8 cellular contexts compared by ENCODE assay signal in the genomic region with DNA sequence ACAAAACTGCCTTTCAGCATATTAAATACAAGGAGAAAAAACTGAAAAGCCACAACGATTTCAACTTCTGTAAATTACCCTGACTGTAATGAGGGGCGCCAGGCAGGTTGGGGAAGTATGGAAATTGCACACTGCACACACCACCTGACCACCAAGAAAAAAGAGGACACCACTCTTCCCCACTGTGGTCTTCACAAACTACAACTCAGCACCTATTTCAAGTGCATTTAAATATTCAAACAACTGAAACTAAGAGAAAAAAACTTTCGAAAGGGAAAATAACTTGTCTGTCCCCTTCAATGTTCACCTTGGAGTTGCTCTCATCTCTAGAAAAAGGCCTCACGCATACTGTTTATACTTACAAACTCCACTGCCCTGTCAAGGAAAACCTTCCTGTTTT. TPM values are rescaled to one million over a fixed set of nuclear protein-coding genes. Genes with fewer than 3 reads are reported as not detected.
A peak's percentile ranks its signal among the peaks of the same experiment; 100 is the strongest.
DNase-seq lines count a peak whose midpoint lies in the region; ATAC-seq and TF ChIP-seq lines count a peak whose summit lies in the region.

No MANE protein-coding gene starts in this region.

- POLR2A ChIA-PET in WTC11 (lab: Charles Lee), result no interaction called here

- DNase-seq in GM06990 (ENCODE audit: extremely low read depth, insufficient read length) (no peak), WTC11 (ENCODE audit: low spot score) (no peak), suprapubic skin (ENCODE audit: low spot score in 2 of 2) (no peak), retina (no peak)

- no peak for TF ChIP-seq CTCF in GM06990 (IDR thresholded peaks at IDR 0.05; ENCODE audit: insufficient read depth, low read length, poor library complexity, severe bottlenecking)
- no peak for TF ChIP-seq CTCF in WTC11 (IDR thresholded peaks at IDR 0.05)
- TF ChIP-seq CTCF in suprapubic skin (IDR thresholded peaks at IDR 0.05), result no peak

- peaks cover 52% of the 10 kb centered on the region for H3K4me1 ChIP-seq in suprapubic skin

- H3K27me3 ChIP-seq in GM06990 (replicated peaks; ENCODE audit: control insufficient read depth, insufficient read depth, low read length) (no peaks in the 10 kb centered on the region), suprapubic skin (no peaks in the 10 kb centered on the region)

- peaks cover 4% of the 10 kb centered on the region; the same call in 1 of the 2 replicates for H3K27me3 Mint-ChIP-seq in WTC11 (ENCODE audit: low read depth)

- no peaks in the 10 kb centered on the region; the same call in 1 of the 2 replicates for H3K36me3 ChIP-seq in GM06990 (ENCODE audit: control insufficient read depth, insufficient read depth, low read length)
- H3K36me3 ChIP-seq in suprapubic skin, result peaks cover 5% of the 10 kb centered on the region

- WGBS in suprapubic skin, result 22% methylated on average over 4 of the region's 4 CpGs

- peak overlapping the region; percentile 67 for H3K4me3 ChIP-seq in GM06990 (replicated peaks; ENCODE audit: low read depth, low read length)
- H3K4me3 ChIP-seq in iPS-18c (ENCODE audit: insufficient read depth, low read depth, low read length), result peak overlapping the region; percentile 69
- H3K4me3 ChIP-seq in suprapubic skin, result peak overlapping the region; percentile 87

- H3K4me1 Mint-ChIP-seq in WTC11, result peaks cover 43% of the 10 kb centered on the region

- no peak for TF ChIP-seq POLR2A in suprapubic skin (IDR thresholded peaks at IDR 0.05)

- peak overlapping the region; percentile 98 for H3K27ac ChIP-seq in suprapubic skin

- H3K9me3 ChIP-seq in iPS-18c (ENCODE audit: control insufficient read depth, insufficient read depth, low read length), result no peaks in the 10 kb centered on the region
- H3K9me3 ChIP-seq in suprapubic skin, result no peaks in the 10 kb centered on the region

- H3K36me3 Mint-ChIP-seq in WTC11, result no peaks in the 10 kb centered on the region

- TF ChIP-seq EP300 in suprapubic skin (IDR thresholded peaks at IDR 0.05), result no peak

- CTCF ChIA-PET in WTC11 (lab: Charles Lee), result no interaction called here

- ATAC-seq in HG02763 (IDR thresholded peaks at IDR 0.05; ENCODE audit: unreplicated experiment), result peak; percentile 29
- no peak for ATAC-seq in WTC11
- no peak for ATAC-seq in GM21360 (IDR thresholded peaks at IDR 0.05; ENCODE audit: unreplicated experiment)
- ATAC-seq in HG03342 (IDR thresholded peaks at IDR 0.05; ENCODE audit: unreplicated experiment), result no peak

- no peaks in the 10 kb centered on the region for H3K9me3 Mint-ChIP-seq in WTC11

- H3K27ac Mint-ChIP-seq in WTC11, result peak overlapping the region; percentile 98

- peak overlapping the region; percentile 96 for H3K4me3 Mint-ChIP-seq in WTC11

TF ChIP-seq in WTC11, 78 proteins besides CTCF, POLR2A, EP300 and RAD21:
- no peak for TF ChIP-seq RELA (CRISPR knock-in tag; IDR thresholded peaks at IDR 0.05; ENCODE audit: borderline replicate concordance)
- TF ChIP-seq TP53 (CRISPR knock-in tag; IDR thresholded peaks at IDR 0.05), result no peak
- TF ChIP-seq, protein P1, sequence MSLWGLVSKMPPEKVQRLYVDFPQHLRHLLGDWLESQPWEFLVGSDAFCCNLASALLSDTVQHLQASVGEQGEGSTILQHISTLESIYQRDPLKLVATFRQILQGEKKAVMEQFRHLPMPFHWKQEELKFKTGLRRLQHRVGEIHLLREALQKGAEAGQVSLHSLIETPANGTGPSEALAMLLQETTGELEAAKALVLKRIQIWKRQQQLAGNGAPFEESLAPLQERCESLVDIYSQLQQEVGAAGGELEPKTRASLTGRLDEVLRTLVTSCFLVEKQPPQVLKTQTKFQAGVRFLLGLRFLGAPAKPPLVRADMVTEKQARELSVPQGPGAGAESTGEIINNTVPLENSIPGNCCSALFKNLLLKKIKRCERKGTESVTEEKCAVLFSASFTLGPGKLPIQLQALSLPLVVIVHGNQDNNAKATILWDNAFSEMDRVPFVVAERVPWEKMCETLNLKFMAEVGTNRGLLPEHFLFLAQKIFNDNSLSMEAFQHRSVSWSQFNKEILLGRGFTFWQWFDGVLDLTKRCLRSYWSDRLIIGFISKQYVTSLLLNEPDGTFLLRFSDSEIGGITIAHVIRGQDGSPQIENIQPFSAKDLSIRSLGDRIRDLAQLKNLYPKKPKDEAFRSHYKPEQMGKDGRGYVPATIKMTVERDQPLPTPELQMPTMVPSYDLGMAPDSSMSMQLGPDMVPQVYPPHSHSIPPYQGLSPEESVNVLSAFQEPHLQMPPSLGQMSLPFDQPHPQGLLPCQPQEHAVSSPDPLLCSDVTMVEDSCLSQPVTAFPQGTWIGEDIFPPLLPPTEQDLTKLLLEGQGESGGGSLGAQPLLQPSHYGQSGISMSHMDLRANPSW (CRISPR knock-in tag; conservative IDR thresholded peaks at IDR 0.05; ENCODE audit: low read depth), result no peak

RNA-seq across cellular contexts. Expression of a gene that starts 1.5 kb away (rescaled TPM):
- total RNA-seq in WTC11 (2021) (83.0 to 91.5 TPM (median 87.1 TPM) in 3 replicates), suprapubic skin (100 to 1,000 TPM in 1 of 4 donors, 10 to 100 TPM in 3; 53.5 to 100 (median 69.7) TPM)

RNA-seq across cellular contexts. Expression of a gene that starts 58.3 kb away (rescaled TPM):
- total RNA-seq in WTC11 (2021) (79.5 to 97.4 TPM (median 81.6 TPM) in 3 replicates), suprapubic skin (10 to 100 TPM; 14.4 to 37.2 (median 28.5) TPM)
